ENCODE assay signal across 14 cellular contexts in genomic region chr16:20359997-20360396, GRCh38. TPM values are rescaled to one million over a fixed set of nuclear protein-coding genes. Genes with fewer than 3 reads are reported as not detected.
A peak's percentile ranks its signal among the peaks of the same experiment; 100 is the strongest.
DNase-seq lines count a peak whose midpoint lies in the region; ATAC-seq and TF ChIP-seq lines count a peak whose summit lies in the region.
"Had no signal": no experiment of that assay in that cellular context is flagged by ENCODE, and none has a peak within 500 bp of the region (broad histone marks: within the 10 kb centered on the region; RNA-seq: fewer than 3 reads in every experiment).

No MANE protein-coding gene starts in this region.

- peak; percentile 35; the same call in 1 of the 2 replicates for TF ChIP-seq RAD21 in HCT116 (IDR thresholded peaks at IDR 0.05; ENCODE audit: low read depth)

- H3K4me3 ChIP-seq in HCT116 (replicated peaks in 1 of 2; ENCODE audit: low read depth in 1 of 2, low read length in 2 of 2) = no peak overlapping the region

- H3K4me3 Mint-ChIP-seq in WTC11 = no peak overlapping the region
- H3K4me3 Mint-ChIP-seq in nephron progenitor cell = no peak overlapping the region
- no peak overlapping the region for H3K4me3 Mint-ChIP-seq in T-helper 17 cell
- H3K4me3 Mint-ChIP-seq in activated naive CD8-positive, alpha-beta T cell treated with anti-CD3 and anti-CD28 coated beads for 36 hours = no peak overlapping the region
- H3K4me3 Mint-ChIP-seq: T-helper 1 cell treated with Interleukin-12 subunit alpha and Interleukin-12 subunit beta and Interleukin-4 antibody, amounts not matched to agents 30 μg/mL and 1 μg/mL, for 36 hours had no signal

- intact Hi-C loops in HCT116 (cut with micrococcal nuclease) = loop anchor here (1.0 kb wide), 1 partner anchor 23 kb away; no protein-coding TSS in a partner anchor

- CTCF ChIA-PET in HCT116 (lab: Charles Lee) (interaction anchor here (1.0 to 2.5 kb wide), 3 partner anchors 23 to 453 kb away, joined by 3 to 9 read pairs (median 8); no protein-coding TSS in a partner anchor), WTC11 (lab: Charles Lee) (interaction anchor here (1.0 to 4.8 kb wide), 6 partner anchors 10 to 453 kb away, joined by 3 to 24 read pairs (median 4); no protein-coding TSS in a partner anchor)

- H3K4me1 ChIP-seq in HCT116 (ENCODE audit: control insufficient read depth in 1 of 2, insufficient read depth in 2 of 2, low read length in 2 of 2) = no peaks in the 10 kb centered on the region
- H3K4me1 ChIP-seq: Caco-2 had no signal

- DNase-seq in ELF-1 (ENCODE audit: low read depth, low spot score) = peak; percentile 8
- DNase-seq in HCT116 (ENCODE audit: low read depth, low spot score) = no peak
- DNase-seq in WTC11 (ENCODE audit: low spot score) = peak; percentile 54
- DNase-seq in nephron progenitor cell = peak; percentile 20
- no peak for DNase-seq in T-helper 17 cell
- DNase-seq in activated naive CD8-positive, alpha-beta T cell treated with anti-CD3 and anti-CD28 coated beads for 36 hours = no peak
- no peak for DNase-seq in stimulated activated naive CD4-positive, alpha-beta T cell treated with Interleukin-2 at 50 U/mL for 16 hours (lab: John Stamatoyannopoulos, UW)
- DNase-seq: left colon, NCI-H2081 treated with DMSO at 0.1 percent for 48 hours had no signal

- peaks cover 19% of the 10 kb centered on the region for H3K9me3 Mint-ChIP-seq in WTC11
- peaks cover 13% of the 10 kb centered on the region for H3K9me3 Mint-ChIP-seq in nephron progenitor cell
- H3K9me3 Mint-ChIP-seq in activated naive CD8-positive, alpha-beta T cell treated with anti-CD3 and anti-CD28 coated beads for 36 hours = no peaks in the 10 kb centered on the region
- H3K9me3 Mint-ChIP-seq: activated T-helper 2 cell treated with anti-CD3 and anti-CD28 coated beads, Interferon-gamma antibody, Interleukin-2, Interleukin-4, amounts not matched to agents 10 μg/mL and 5 μg/mL and 100 μg/mL, durations not matched to agents 14 hours and 24 hours and 36 hours; T-helper 1 cell treated with Interleukin-12 subunit alpha and Interleukin-12 subunit beta and Interleukin-4 antibody, amounts not matched to agents 30 μg/mL and 1 μg/mL, for 36 hours had no signal

- no peak for TF ChIP-seq POLR2A in HCT116 (IDR thresholded peaks at IDR 0.05; ENCODE audit: borderline replicate concordance, extremely low read depth, insufficient read depth, insufficient read length)

- H3K27me3 ChIP-seq in HCT116 (ENCODE audit: insufficient read depth, low read length) = peaks cover 56% of the 10 kb centered on the region

- H4K20me1 ChIP-seq in HCT116 (ENCODE audit: insufficient read depth) = no peaks in the 10 kb centered on the region

- H3K9me3 ChIP-seq in HCT116 (ENCODE audit: control insufficient read depth in 1 of 2, insufficient read depth in 1 of 2, low read depth in 1 of 2, low read length in 2 of 2) (no peaks in the 10 kb centered on the region), T-helper 17 cell (ENCODE audit: control insufficient read depth, low read length, poor library complexity, severe bottlenecking) (no peaks in the 10 kb centered on the region)
- H3K9me3 ChIP-seq: Caco-2 had no signal

- ATAC-seq in HCT116 (peak; percentile 72), WTC11 (peak; percentile 79), T-helper 17 cell (no peak)
- ATAC-seq: left colon had no signal

- no peaks in the 10 kb centered on the region for H3K79me2 ChIP-seq in HCT116 (ENCODE audit: insufficient read depth, low read length)

- no peak overlapping the region for H3K9ac ChIP-seq in HCT116 (ENCODE audit: low read length)

- H3K27ac Mint-ChIP-seq in WTC11 = no peak overlapping the region
- no peak overlapping the region for H3K27ac Mint-ChIP-seq in nephron progenitor cell
- H3K27ac Mint-ChIP-seq in T-helper 17 cell = no peak overlapping the region
- no peak overlapping the region for H3K27ac Mint-ChIP-seq in activated naive CD8-positive, alpha-beta T cell treated with anti-CD3 and anti-CD28 coated beads for 36 hours
- H3K27ac Mint-ChIP-seq: activated T-helper 2 cell treated with anti-CD3 and anti-CD28 coated beads, Interferon-gamma antibody, Interleukin-2, Interleukin-4, amounts not matched to agents 10 μg/mL and 5 μg/mL and 100 μg/mL, durations not matched to agents 14 hours and 24 hours and 36 hours; T-helper 1 cell treated with Interleukin-12 subunit alpha and Interleukin-12 subunit beta and Interleukin-4 antibody, amounts not matched to agents 30 μg/mL and 1 μg/mL, for 36 hours had no signal

- no peak overlapping the region for H2AFZ ChIP-seq in HCT116 (ENCODE audit: low read depth, low read length, poor library complexity, severe bottlenecking)

- BruUV-seq in HCT116 (replicated peaks; lab: Mats Ljungman, UMichigan) = no TSS peak

- no peaks in the 10 kb centered on the region; the same call in 1 of the 2 replicates for H3K27me3 Mint-ChIP-seq in WTC11 (ENCODE audit: low read depth)
- H3K27me3 Mint-ChIP-seq in nephron progenitor cell (ENCODE audit: low read depth, poor library complexity) = peaks cover 27% of the 10 kb centered on the region
- H3K27me3 Mint-ChIP-seq in T-helper 17 cell = peaks cover 17% of the 10 kb centered on the region
- peaks cover 18% of the 10 kb centered on the region for H3K27me3 Mint-ChIP-seq in activated naive CD8-positive, alpha-beta T cell treated with anti-CD3 and anti-CD28 coated beads for 36 hours

- H3K27ac ChIP-seq in HCT116 (ENCODE audit: low read depth, low read length) = no peak overlapping the region

- H3K4me1 Mint-ChIP-seq in WTC11 (no peaks in the 10 kb centered on the region), nephron progenitor cell (no peaks in the 10 kb centered on the region), T-helper 17 cell (no peaks in the 10 kb centered on the region)
- no peaks in the 10 kb centered on the region for H3K4me1 Mint-ChIP-seq in activated naive CD8-positive, alpha-beta T cell treated with anti-CD3 and anti-CD28 coated beads for 36 hours

- H3K4me2 ChIP-seq in HCT116 (ENCODE audit: low read length) = no peak overlapping the region

- peaks cover 5% of the 10 kb centered on the region for H3K36me3 Mint-ChIP-seq in WTC11
- no peaks in the 10 kb centered on the region for H3K36me3 Mint-ChIP-seq in nephron progenitor cell (ENCODE audit: low read depth)
- no peaks in the 10 kb centered on the region for H3K36me3 Mint-ChIP-seq in T-helper 17 cell (ENCODE audit: low read depth)
- H3K36me3 Mint-ChIP-seq in activated naive CD8-positive, alpha-beta T cell treated with anti-CD3 and anti-CD28 coated beads for 36 hours = no peaks in the 10 kb centered on the region

- TF ChIP-seq CTCF in HCT116 (IDR thresholded peaks at IDR 0.05 in 2 of 3, conservative IDR thresholded peaks at IDR 0.05 in 1 of 3; ENCODE audit: borderline replicate concordance in 1 of 3, insufficient read depth in 1 of 3, low read depth in 2 of 3, low read length in 2 of 3) (peak; percentile 24 to 69 (median 59); a peak in 5 of 6 replicates), WTC11 (IDR thresholded peaks at IDR 0.05) (peak; percentile 37), nephron progenitor cell (IDR thresholded peaks at IDR 0.05) (peak; percentile 47)

- H3K36me3 ChIP-seq in HCT116 (ENCODE audit: control insufficient read depth in 1 of 2, insufficient read depth in 2 of 2, low read length in 2 of 2) = no peaks in the 10 kb centered on the region

- POLR2A ChIA-PET in HCT116 (lab: Charles Lee) = no interaction called here
- POLR2A ChIA-PET in WTC11 (lab: Charles Lee) = no interaction called here

- H3K9me2 ChIP-seq in HCT116 (ENCODE audit: insufficient read depth) = no peaks in the 10 kb centered on the region

- RAD21 ChIA-PET in HCT116 (lab: Charles Lee; ENCODE audit: low non-redundant PET in 1 of 2, low total read pairs in 2 of 2, uncharacterized antibody in 2 of 2, unreplicated experiment in 2 of 2) = no interaction called here

TF ChIP-seq in HCT116, 20 proteins besides CTCF, POLR2A, EP300 and RAD21 (continues in another document):
- no peak for TF ChIP-seq POLR2AphosphoS5 (IDR thresholded peaks at IDR 0.05; ENCODE audit: low read depth, low read length)
- TF ChIP-seq ZNF274 (IDR thresholded peaks at IDR 0.05; ENCODE audit: low read depth, low read length) = no peak
- no peak for TF ChIP-seq CEBPB (IDR thresholded peaks at IDR 0.05; ENCODE audit: low read depth)
- TF ChIP-seq CBX3 (IDR thresholded peaks at IDR 0.05; ENCODE audit: low read depth) = no peak
- TF ChIP-seq SIN3A (IDR thresholded peaks at IDR 0.05; ENCODE audit: low read depth) = no peak
- TF ChIP-seq JUND (IDR thresholded peaks at IDR 0.05) = no peak
- TF ChIP-seq MAX (IDR thresholded peaks at IDR 0.05) = no peak

RNA-seq across cellular contexts. Expression of gene UMOD, which starts 7.5 kb away (rescaled TPM):
- total RNA-seq in HCT116 (2021; ENCODE audit: unreplicated experiment) (not detected), WTC11 (2021) (not detected in 3 replicates), T-helper 17 cell (not detected)
- not detected in 2 replicates for polyA plus RNA-seq in HCT116 (2012)
- total RNA-seq in activated naive CD8-positive, alpha-beta T cell treated with anti-CD3 and anti-CD28 coated beads for 36 hours = not detected
- total RNA-seq: activated T-helper 2 cell treated with anti-CD3 and anti-CD28 coated beads, Interferon-gamma antibody, Interleukin-2, Interleukin-4, amounts not matched to agents 10 μg/mL and 5 μg/mL and 100 μg/mL, durations not matched to agents 14 hours and 24 hours and 36 hours; Caco-2; glomerular endothelial cell; left colon had no signal
- polyA plus RNA-seq: neural cell had no signal

RNA-seq across cellular contexts. Expression of gene GP2, which starts 32.7 kb away (rescaled TPM):
- total RNA-seq in HCT116 (2021; ENCODE audit: unreplicated experiment) = 8.7 TPM
- polyA plus RNA-seq in HCT116 (2012) = not detected in 2 replicates
- total RNA-seq in WTC11 (2021) = 6.0 to 8.3 TPM (median 6.6 TPM) in 3 replicates
- not detected for total RNA-seq in T-helper 17 cell
- total RNA-seq in activated naive CD8-positive, alpha-beta T cell treated with anti-CD3 and anti-CD28 coated beads for 36 hours = not detected
- total RNA-seq: activated T-helper 2 cell treated with anti-CD3 and anti-CD28 coated beads, Interferon-gamma antibody, Interleukin-2, Interleukin-4, amounts not matched to agents 10 μg/mL and 5 μg/mL and 100 μg/mL, durations not matched to agents 14 hours and 24 hours and 36 hours; Caco-2; glomerular endothelial cell had no signal
- polyA plus RNA-seq: neural cell had no signal

RNA-seq across cellular contexts. Expression of gene PDILT, which starts 44.5 kb away (rescaled TPM):
- total RNA-seq in HCT116 (2021; ENCODE audit: unreplicated experiment) = not detected
- polyA plus RNA-seq in HCT116 (2012) = not detected in 2 replicates
- total RNA-seq in WTC11 (2021) = not detected in 3 replicates
- not detected for total RNA-seq in T-helper 17 cell
- total RNA-seq in activated naive CD8-positive, alpha-beta T cell treated with anti-CD3 and anti-CD28 coated beads for 36 hours = not detected
- total RNA-seq: Caco-2, glomerular endothelial cell, left colon had no signal
- polyA plus RNA-seq: neural cell had no signal

RNA-seq across cellular contexts. Expression of gene ACSM5, which starts 49.3 kb away (rescaled TPM):
- not detected for total RNA-seq in HCT116 (2021; ENCODE audit: unreplicated experiment)
- polyA plus RNA-seq in HCT116 (2012) = not detected in 2 replicates
- 0.16 to 0.17 TPM in 2 of 3 replicates, not detected in the other for total RNA-seq in WTC11 (2021)
- not detected for total RNA-seq in T-helper 17 cell
- not detected for total RNA-seq in activated naive CD8-positive, alpha-beta T cell treated with anti-CD3 and anti-CD28 coated beads for 36 hours
- total RNA-seq: activated T-helper 2 cell treated with anti-CD3 and anti-CD28 coated beads, Interferon-gamma antibody, Interleukin-2, Interleukin-4, amounts not matched to agents 10 μg/mL and 5 μg/mL and 100 μg/mL, durations not matched to agents 14 hours and 24 hours and 36 hours; Caco-2; glomerular endothelial cell had no signal
- polyA plus RNA-seq: neural cell had no signal

Comparison
In these comparisons a context has a peak if more than half of its experiments do, and no peak if none do; other contexts are left out.
1. DNase-seq: peak in ELF-1 (single experiment), WTC11 (single experiment) and nephron progenitor cell (single experiment); none in HCT116 (single experiment), T-helper 17 cell (0 of 3), activated naive CD8-positive, alpha-beta T cell treated with anti-CD3 and anti-CD28 coated beads for 36 hours (single experiment) and stimulated activated naive CD4-positive, alpha-beta T cell treated with Interleukin-2 at 50 U/mL for 16 hours (single experiment).
2. Peak in every context shown above with its lines, with median percentiles within 50 percentile points of each other: CTCF ChIP-seq.